7 cellular contexts compared by ENCODE assay signal in the genomic region with DNA sequence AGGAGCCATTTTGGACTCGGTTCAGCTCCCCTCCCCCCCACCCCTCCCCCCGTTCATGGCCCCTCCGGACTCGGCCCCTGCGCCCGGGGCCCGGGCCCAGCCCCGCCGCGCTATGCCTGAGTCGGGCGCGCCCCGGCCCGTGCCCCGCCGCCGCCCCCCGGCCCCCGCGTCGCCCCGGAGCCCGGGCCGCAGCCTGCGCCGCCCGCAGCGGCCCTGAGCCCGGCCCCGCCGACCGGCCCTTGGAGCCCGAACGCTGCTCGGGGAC. TPM values are rescaled to one million over a fixed set of nuclear protein-coding genes. Genes with fewer than 3 reads are reported as not detected.
DNase-seq lines count a peak whose midpoint lies in the region; ATAC-seq, FAIRE-seq and TF ChIP-seq lines count a peak whose summit lies in the region.

No MANE protein-coding gene starts in this region.

- POLR2A ChIA-PET in activated CD8-positive, alpha-beta T cell treated with anti-CD3 and anti-CD28 coated beads, Interleukin-2, amount 10 ng/mL, durations not matched to agents 7 days and 5 days (lab: Charles Lee), result interaction anchor here (1.0 kb wide), 1 partner anchor 107 kb away, joined by 3 read pairs; a partner anchor contains a TSS

- CTCF ChIA-PET in activated CD8-positive, alpha-beta T cell treated with anti-CD3 and anti-CD28 coated beads, Interleukin-2, amount 10 ng/mL, durations not matched to agents 7 days and 5 days (lab: Charles Lee), result interaction anchor here (2.2 kb wide), 1 partner anchor 108 kb away, joined by 7 read pairs; a partner anchor contains a TSS

- DNase-seq in activated CD8-positive, alpha-beta T cell treated with anti-CD3 and anti-CD28 coated beads, Interleukin-2, amount 10 ng/mL, durations not matched to agents 7 days and 5 days, result no peak
- no peak for DNase-seq in keratinocyte (ENCODE audit: low read depth, low spot score)
- DNase-seq in suprapubic skin (ENCODE audit: low spot score in 2 of 2), result no peak
- no peak for DNase-seq in D721Med (ENCODE audit: insufficient read length, low spot score)
- no peak for DNase-seq in effector CD4-positive, alpha-beta T cell

- H3K4me3 ChIP-seq in keratinocyte (ENCODE audit: control insufficient read depth in 2 of 3, extremely low read depth in 1 of 3, insufficient read depth in 2 of 3, low read depth in 1 of 3, low read length in 3 of 3), result peak overlapping the region; percentile 51 to 76 (median 60)
- peak overlapping the region; percentile 79 for H3K4me3 ChIP-seq in suprapubic skin

- H3K9me1 ChIP-seq in keratinocyte (ENCODE audit: control insufficient read depth, extremely low read depth, insufficient read depth, low read length), result no peaks in the 10 kb centered on the region

- dilution Hi-C loops in keratinocyte (cut with MboI; ENCODE audit: extremely low pct_ligation_motif_present, low sequenced_read_pairs), result no loop called here

- peak overlapping the region; percentile 82 for H3K4me2 ChIP-seq in keratinocyte (ENCODE audit: control insufficient read depth, extremely low read depth, insufficient read depth, low read depth, low read length)

- H3K27ac Mint-ChIP-seq in activated CD8-positive, alpha-beta T cell treated with anti-CD3 and anti-CD28 coated beads, Interleukin-2, amount 10 ng/mL, durations not matched to agents 7 days and 5 days, result no peak overlapping the region

- no peaks in the 10 kb centered on the region for H3K9me3 Mint-ChIP-seq in activated CD8-positive, alpha-beta T cell treated with anti-CD3 and anti-CD28 coated beads, Interleukin-2, amount 10 ng/mL, durations not matched to agents 7 days and 5 days (ENCODE audit: insufficient read depth)

- WGBS in suprapubic skin, result no CpG with 5 or more reads among the region's 36 CpGs

- H2AFZ ChIP-seq in keratinocyte (ENCODE audit: control insufficient read depth, low read length), result peak overlapping the region; percentile 75

- FAIRE-seq in keratinocyte (lab: Jason Lieb, UNC) (no peak), D721Med (lab: Jason Lieb, UNC) (no peak)

- H3K79me2 ChIP-seq in keratinocyte (ENCODE audit: control insufficient read depth, insufficient read depth, low read length), result no peaks in the 10 kb centered on the region

- H3K27ac ChIP-seq in keratinocyte (ENCODE audit: control insufficient read depth, insufficient read depth, low read length) (no peak overlapping the region), suprapubic skin (peak overlapping the region; percentile 83)

- H3K36me3 Mint-ChIP-seq in activated CD8-positive, alpha-beta T cell treated with anti-CD3 and anti-CD28 coated beads, Interleukin-2, amount 10 ng/mL, durations not matched to agents 7 days and 5 days (ENCODE audit: low read depth), result peaks cover 2% of the 10 kb centered on the region

- ATAC-seq in HG02642 (IDR thresholded peaks at IDR 0.05; ENCODE audit: poor library complexity, unreplicated experiment), result peak; percentile 17
- ATAC-seq in activated CD8-positive, alpha-beta T cell treated with anti-CD3 and anti-CD28 coated beads, Interleukin-2, amount 10 ng/mL, durations not matched to agents 7 days and 5 days, result no peak
- no peak for ATAC-seq in HG02884 (IDR thresholded peaks at IDR 0.05; ENCODE audit: unreplicated experiment)

- no peaks in the 10 kb centered on the region for H3K27me3 ChIP-seq in keratinocyte (ENCODE audit: control insufficient read depth, extremely low read depth, insufficient read depth, low read length)
- no peaks in the 10 kb centered on the region for H3K27me3 ChIP-seq in suprapubic skin

- H4K20me1 ChIP-seq in keratinocyte (ENCODE audit: control insufficient read depth, extremely low read depth, insufficient read depth, low read length), result no peaks in the 10 kb centered on the region

- H3K4me3 Mint-ChIP-seq in activated CD8-positive, alpha-beta T cell treated with anti-CD3 and anti-CD28 coated beads, Interleukin-2, amount 10 ng/mL, durations not matched to agents 7 days and 5 days, result peak overlapping the region; percentile 96

- H3K9me3 ChIP-seq in keratinocyte (ENCODE audit: control insufficient read depth, low read depth, low read length) (no peaks in the 10 kb centered on the region), suprapubic skin (no peaks in the 10 kb centered on the region)

- H3K4me1 Mint-ChIP-seq in activated CD8-positive, alpha-beta T cell treated with anti-CD3 and anti-CD28 coated beads, Interleukin-2, amount 10 ng/mL, durations not matched to agents 7 days and 5 days (ENCODE audit: low read depth), result peaks cover 16% of the 10 kb centered on the region

- no peaks in the 10 kb centered on the region for H3K36me3 ChIP-seq in keratinocyte (ENCODE audit: control insufficient read depth in 2 of 2, extremely low read depth in 1 of 2, insufficient read depth in 2 of 2, low read length in 2 of 2)
- no peaks in the 10 kb centered on the region for H3K36me3 ChIP-seq in suprapubic skin

- no peak for TF ChIP-seq EP300 in suprapubic skin (IDR thresholded peaks at IDR 0.05)

- peak overlapping the region; percentile 77 for H3K9ac ChIP-seq in keratinocyte (ENCODE audit: control insufficient read depth, extremely low read depth, insufficient read depth, low read length)

- H3K27me3 Mint-ChIP-seq in activated CD8-positive, alpha-beta T cell treated with anti-CD3 and anti-CD28 coated beads, Interleukin-2, amount 10 ng/mL, durations not matched to agents 7 days and 5 days (ENCODE audit: low read depth), result no peaks in the 10 kb centered on the region

- H3K4me1 ChIP-seq in keratinocyte (ENCODE audit: control insufficient read depth, extremely low read depth, insufficient read depth, low read length), result peaks cover 3% of the 10 kb centered on the region
- peaks cover 41% of the 10 kb centered on the region for H3K4me1 ChIP-seq in suprapubic skin

- TF ChIP-seq CTCF in keratinocyte (optimal IDR thresholded peaks at IDR 0.05 in 1 of 3, IDR thresholded peaks at IDR 0.05 in 1 of 3, conservative IDR thresholded peaks at IDR 0.05 in 1 of 3; ENCODE audit: extremely low read depth in 1 of 3, insufficient read depth in 2 of 3, low read length in 3 of 3) (no peak), suprapubic skin (IDR thresholded peaks at IDR 0.05) (no peak), D721Med (IDR thresholded peaks at IDR 0.05; ENCODE audit: insufficient read depth, missing control alignments) (no peak)

- no peak for TF ChIP-seq POLR2A in suprapubic skin (IDR thresholded peaks at IDR 0.05)

RNA-seq across cellular contexts. Expression of a gene that starts 0.2 kb away (rescaled TPM):
- total RNA-seq in activated CD8-positive, alpha-beta T cell treated with anti-CD3 and anti-CD28 coated beads, Interleukin-2, amount 10 ng/mL, durations not matched to agents 7 days and 5 days, result 1 to 10 TPM; 4.5 to 4.7 TPM
- 0.37 to 0.71 TPM (median 0.46 TPM) in 3 replicates for polyA plus RNA-seq in keratinocyte
- polyA plus RNA-seq in keratinocyte (2011; ENCODE audit: low read depth), result 0.31 TPM
- 0.27 TPM in 2 replicates for polyA plus RNA-seq in keratinocyte (2011; cell fraction: cytosol; rRNA removed)
- polyA plus RNA-seq in keratinocyte (2011; cell fraction: nucleus; rRNA removed), result 0.83 and 1.0 TPM in 2 replicates
- polyA plus RNA-seq in keratinocyte (2012; ENCODE audit: low replicate concordance), result 0.37 and 0.57 TPM in 2 replicates
- polyA minus RNA-seq in keratinocyte, result 1.7 to 4.7 TPM (median 1.8 TPM) in 3 replicates
- polyA minus RNA-seq in keratinocyte (2011; cell fraction: cytosol; rRNA and poly(A)+ RNA removed), result 0.77 TPM
- 1.8 and 2.5 TPM in 2 replicates for polyA minus RNA-seq in keratinocyte (2011; cell fraction: nucleus; rRNA and poly(A)+ RNA removed)
- 1 to 10 TPM; 1.1 to 8.9 (median 3.1) TPM for total RNA-seq in suprapubic skin

RNA-seq across cellular contexts. Expression of a gene that starts 42.3 kb away (rescaled TPM):
- total RNA-seq in activated CD8-positive, alpha-beta T cell treated with anti-CD3 and anti-CD28 coated beads, Interleukin-2, amount 10 ng/mL, durations not matched to agents 7 days and 5 days, result 10 to 100 TPM; 18.5 to 23.0 TPM
- 7.8 to 10.3 TPM (median 8.7 TPM) in 3 replicates for polyA plus RNA-seq in keratinocyte
- polyA plus RNA-seq in keratinocyte (2011; ENCODE audit: low read depth), result 1.1 TPM
- 3.8 and 6.4 TPM in 2 replicates for polyA plus RNA-seq in keratinocyte (2011; cell fraction: cytosol; rRNA removed)
- polyA plus RNA-seq in keratinocyte (2011; cell fraction: nucleus; rRNA removed), result 20.5 and 20.9 TPM in 2 replicates
- 5.3 and 6.5 TPM in 2 replicates for polyA plus RNA-seq in keratinocyte (2012; ENCODE audit: low replicate concordance)
- 1.8 to 9.0 TPM (median 4.1 TPM) in 3 replicates for polyA minus RNA-seq in keratinocyte
- 1.9 TPM for polyA minus RNA-seq in keratinocyte (2011; cell fraction: cytosol; rRNA and poly(A)+ RNA removed)
- polyA minus RNA-seq in keratinocyte (2011; cell fraction: nucleus; rRNA and poly(A)+ RNA removed), result 9.2 and 11.8 TPM in 2 replicates
- 1 to 10 TPM; 1.4 to 3.9 (median 2.3) TPM for total RNA-seq in suprapubic skin
